22 cellular contexts compared by ENCODE assay signal in the genomic region with DNA sequence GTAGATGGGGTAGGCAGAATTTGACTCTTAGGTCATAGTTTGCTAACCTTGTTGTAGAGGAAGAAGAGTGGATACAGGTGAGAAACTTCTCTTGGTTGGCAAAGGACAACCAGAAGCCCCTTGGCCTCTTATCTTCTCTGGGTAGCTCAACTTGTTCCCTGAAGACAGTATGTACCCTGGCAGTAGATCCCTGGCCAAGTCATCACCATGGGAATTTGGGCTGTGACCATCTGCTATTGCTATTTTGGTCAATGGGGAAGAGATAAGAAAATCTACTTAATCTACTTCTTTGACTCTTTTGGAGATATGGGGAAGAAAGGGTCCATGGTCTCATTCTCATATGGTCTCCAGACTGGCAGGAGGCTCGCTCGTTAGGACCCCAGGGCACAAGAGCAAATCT.
DNase-seq lines count a peak whose midpoint lies in the region; ATAC-seq and TF ChIP-seq lines count a peak whose summit lies in the region.
"Had no signal": no experiment of that assay in that cellular context is flagged by ENCODE, and none has a peak within 500 bp of the region (broad histone marks: within the 10 kb centered on the region; RNA-seq: fewer than 3 reads in every experiment).

No MANE protein-coding gene starts in this region.

- in situ Hi-C loops in Panc1 (cut with HindIII; ENCODE audit: low pct_unique_long_range_greater_than_20kb, low sequenced_read_pairs), result no loop called here

- peaks cover 32% of the 10 kb centered on the region for H3K4me1 ChIP-seq in Caco-2
- H3K4me1 ChIP-seq in Panc1 (ENCODE audit: control insufficient read depth, insufficient read depth, low read length), result peaks cover 64% of the 10 kb centered on the region

- H3K27ac Mint-ChIP-seq in Caco-2 (ENCODE audit: unreplicated experiment), result peak overlapping the region; percentile 33
- H3K27ac Mint-ChIP-seq in activated T-helper 2 cell treated with anti-CD3 and anti-CD28 coated beads, Interferon-gamma antibody, Interleukin-2, Interleukin-4, amounts not matched to agents 10 μg/mL and 5 μg/mL and 100 μg/mL, durations not matched to agents 14 hours and 24 hours and 36 hours, result no peak overlapping the region
- H3K27ac Mint-ChIP-seq: CD4-positive, alpha-beta memory T cell had no signal

- no TSS peak for BruUV-seq in Caco-2 (replicated peaks; lab: Mats Ljungman, UMichigan)
- no TSS peak for BruUV-seq in Panc1 (replicated peaks; lab: Mats Ljungman, UMichigan)

- POLR2A ChIA-PET in Caco-2 (lab: Charles Lee), result no interaction called here
- POLR2A ChIA-PET in Panc1 (lab: Charles Lee), result no interaction called here

- H3K9me3 Mint-ChIP-seq in Caco-2 (ENCODE audit: unreplicated experiment), result no peaks in the 10 kb centered on the region
- no peaks in the 10 kb centered on the region for H3K9me3 Mint-ChIP-seq in activated T-helper 2 cell treated with anti-CD3 and anti-CD28 coated beads, Interferon-gamma antibody, Interleukin-2, Interleukin-4, amounts not matched to agents 10 μg/mL and 5 μg/mL and 100 μg/mL, durations not matched to agents 14 hours and 24 hours and 36 hours
- H3K9me3 Mint-ChIP-seq: CD4-positive, alpha-beta memory T cell had no signal

- peaks cover 93% of the 10 kb centered on the region for H3K36me3 Mint-ChIP-seq in Caco-2 (ENCODE audit: insufficient read depth, unreplicated experiment)
- no peaks in the 10 kb centered on the region for H3K36me3 Mint-ChIP-seq in activated T-helper 2 cell treated with anti-CD3 and anti-CD28 coated beads, Interferon-gamma antibody, Interleukin-2, Interleukin-4, amounts not matched to agents 10 μg/mL and 5 μg/mL and 100 μg/mL, durations not matched to agents 14 hours and 24 hours and 36 hours (ENCODE audit: low read depth)
- H3K36me3 Mint-ChIP-seq: CD4-positive, alpha-beta memory T cell had no signal

- H3K27ac ChIP-seq in Panc1 (ENCODE audit: low read length) (peak overlapping the region; percentile 95; the same call in 1 of the 2 replicates), temporal lobe (ENCODE audit: low read depth, low read length) (peak overlapping the region; percentile 59)
- H3K27ac ChIP-seq: HL-60, SJSA1 had no signal

- TF ChIP-seq CTCF in Caco-2 (IDR thresholded peaks at IDR 0.05; ENCODE audit: insufficient read depth in 1 of 2, low read depth in 1 of 2, low read length in 1 of 2, severe bottlenecking in 1 of 2, unreplicated experiment in 1 of 2) (no peak), Panc1 (IDR thresholded peaks at IDR 0.05) (no peak)

- intact Hi-C loops in Caco-2 (cut with micrococcal nuclease; ENCODE audit: unreplicated experiment), result no loop called here
- intact Hi-C loops in Panc1 (cut with micrococcal nuclease; ENCODE audit: unreplicated experiment), result no loop called here
- intact Hi-C loops in activated T-helper 2 cell treated with anti-CD3 and anti-CD28 coated beads, Interferon-gamma antibody, Interleukin-2, Interleukin-4, amounts not matched to agents 10 μg/mL and 5 μg/mL and 100 μg/mL, durations not matched to agents 14 hours and 24 hours and 36 hours (cut with micrococcal nuclease), result no loop called here

- H3K27me3 Mint-ChIP-seq in Caco-2 (ENCODE audit: insufficient read depth, unreplicated experiment), result no peaks in the 10 kb centered on the region
- peaks cover 15% of the 10 kb centered on the region for H3K27me3 Mint-ChIP-seq in activated T-helper 2 cell treated with anti-CD3 and anti-CD28 coated beads, Interferon-gamma antibody, Interleukin-2, Interleukin-4, amounts not matched to agents 10 μg/mL and 5 μg/mL and 100 μg/mL, durations not matched to agents 14 hours and 24 hours and 36 hours (ENCODE audit: low read depth)
- H3K27me3 Mint-ChIP-seq: CD4-positive, alpha-beta memory T cell had no signal

- ATAC-seq in Panc1 (no peak), HG02870 (IDR thresholded peaks at IDR 0.05; ENCODE audit: unreplicated experiment) (no peak)
- ATAC-seq: PC-3 had no signal

- no peak overlapping the region for H3K4me3 Mint-ChIP-seq in Caco-2 (ENCODE audit: unreplicated experiment)
- H3K4me3 Mint-ChIP-seq in activated T-helper 2 cell treated with anti-CD3 and anti-CD28 coated beads, Interferon-gamma antibody, Interleukin-2, Interleukin-4, amounts not matched to agents 10 μg/mL and 5 μg/mL and 100 μg/mL, durations not matched to agents 14 hours and 24 hours and 36 hours (ENCODE audit: low read depth), result no peak overlapping the region
- H3K4me3 Mint-ChIP-seq: CD4-positive, alpha-beta memory T cell had no signal

- peaks cover 2% of the 10 kb centered on the region; the same call in 1 of the 2 replicates for H3K36me3 ChIP-seq in Caco-2 (ENCODE audit: control insufficient read depth, insufficient read depth, low read length)
- H3K36me3 ChIP-seq in Panc1 (ENCODE audit: control insufficient read depth, insufficient read depth, low read length), result no peaks in the 10 kb centered on the region
- H3K36me3 ChIP-seq: SJSA1 had no signal

- H3K27me3 ChIP-seq in Caco-2 (replicated peaks; ENCODE audit: control insufficient read depth, insufficient read depth, low read length) (no peaks in the 10 kb centered on the region), Panc1 (ENCODE audit: control insufficient read depth, insufficient read depth, low read length) (no peaks in the 10 kb centered on the region)
- H3K27me3 ChIP-seq: SJSA1 had no signal

- CTCF ChIA-PET in Caco-2 (lab: Charles Lee), result no interaction called here
- CTCF ChIA-PET in Panc1 (lab: Charles Lee), result no interaction called here

- H3K4me3 ChIP-seq in Caco-2 (ENCODE audit: low read depth, low read length) (no peak overlapping the region), Panc1 (ENCODE audit: low read depth in 2 of 2, low read length in 2 of 2) (no peak overlapping the region)
- H3K4me3 ChIP-seq: SJSA1 had no signal

- peaks cover 32% of the 10 kb centered on the region for H3K4me1 Mint-ChIP-seq in Caco-2 (ENCODE audit: low read depth, unreplicated experiment)
- H3K4me1 Mint-ChIP-seq in activated T-helper 2 cell treated with anti-CD3 and anti-CD28 coated beads, Interferon-gamma antibody, Interleukin-2, Interleukin-4, amounts not matched to agents 10 μg/mL and 5 μg/mL and 100 μg/mL, durations not matched to agents 14 hours and 24 hours and 36 hours (ENCODE audit: low read depth), result no peaks in the 10 kb centered on the region
- H3K4me1 Mint-ChIP-seq: CD4-positive, alpha-beta memory T cell had no signal

- no peaks in the 10 kb centered on the region for H3K9me3 ChIP-seq in Caco-2
- no peaks in the 10 kb centered on the region; the same call in 1 of the 2 replicates for H3K9me3 ChIP-seq in Panc1 (ENCODE audit: control insufficient read depth, insufficient read depth, low read depth, low read length)
- H3K9me3 ChIP-seq: SJSA1 had no signal

- no peak for DNase-seq in Caco-2
- no peak for DNase-seq in Panc1 (ENCODE audit: low read depth, low spot score)
- DNase-seq in ecto neural progenitor cell (ENCODE audit: low spot score), result peak; percentile 26
- DNase-seq in activated T-helper 2 cell treated with anti-CD3 and anti-CD28 coated beads, Interferon-gamma antibody, Interleukin-2, Interleukin-4, amounts not matched to agents 10 μg/mL and 5 μg/mL and 100 μg/mL, durations not matched to agents 14 hours and 24 hours and 36 hours (ENCODE audit: low spot score), result no peak
- DNase-seq in cortex of kidney (lab: John Stamatoyannopoulos, UW), result no peak
- DNase-seq: AML-193; CD4-positive, alpha-beta memory T cell; COR-L47; DMS79 treated with DMSO at 0.1 percent for 48 hours; HCEC 1CT; NCI-H1092 treated with DMSO at 0.1 percent for 48 hours; NCI-H1436; NCI-H187; NCI-H748 treated with DMSO at 0.1 percent for 48 hours; NK-92 treated with Interleukin-12 subunit alpha and Interleukin-12 subunit beta, amount 100 ng/mL, for 24 hours; PC-3; Right ventricle myocardium superior; RPMI8226 had no signal
